Comparison of ENCODE assay signal across 2 cellular contexts in genomic region chr12:123187637-123188036, GRCh38.
TF ChIP-seq lines count a peak whose summit lies in the region.

No MANE protein-coding gene starts in this region.

TF ChIP-seq in IMR-90, 13 proteins besides CTCF, POLR2A, EP300 and RAD21:
- TF ChIP-seq CEBPB (IDR thresholded peaks at IDR 0.05; ENCODE audit: low read depth, low read length) (peak; percentile 62), ELK1 (IDR thresholded peaks at IDR 0.05; ENCODE audit: borderline replicate concordance, low read depth, low read length) (no peak), FOS (IDR thresholded peaks at IDR 0.05; ENCODE audit: low read depth, low read length) (no peak), RFX5 (IDR thresholded peaks at IDR 0.05; ENCODE audit: low read depth, low read length) (no peak)
TF ChIP-seq in IMR-90: peak in this region for 1.

TF ChIP-seq in HepG2, 621 proteins besides CTCF, POLR2A, EP300 and RAD21:
- peak; percentile 31; the same call in 1 of the 2 replicates for TF ChIP-seq CEBPB (IDR thresholded peaks at IDR 0.05; ENCODE audit: borderline replicate concordance, low read depth, low read length)
- TF ChIP-seq ZEB1 (IDR thresholded peaks at IDR 0.05; ENCODE audit: insufficient replicate concordance, low read depth) = no peak
